Comparison of ENCODE assay signal across 22 cellular contexts in the genomic region with DNA sequence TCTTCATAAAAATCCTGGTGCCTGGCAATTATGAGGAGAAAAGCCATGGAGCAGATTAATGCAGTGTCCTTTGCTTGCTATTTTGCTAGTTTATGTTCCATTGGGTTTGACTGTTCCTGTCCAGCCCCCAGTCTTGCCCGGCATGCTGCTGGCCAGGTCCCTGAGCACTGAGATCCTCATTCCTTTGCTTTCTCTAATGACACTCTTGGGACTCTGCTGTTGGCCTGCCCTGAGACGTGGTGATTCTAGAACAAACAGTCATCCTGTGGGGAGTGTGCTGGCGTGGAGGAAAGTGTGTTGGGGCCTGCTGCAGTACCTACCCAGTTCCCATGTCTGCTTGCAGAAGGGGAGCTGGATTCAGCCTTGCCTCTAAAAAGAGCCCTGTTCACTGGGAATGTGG. TPM values are rescaled to one million over a fixed set of nuclear protein-coding genes. Genes with fewer than 3 reads are reported as not detected.
"Had no signal": no experiment of that assay in that cellular context is flagged by ENCODE, and none has a peak within 500 bp of the region (broad histone marks: within the 10 kb centered on the region; RNA-seq: fewer than 3 reads in every experiment).

No MANE protein-coding gene starts in this region.

- H3K36me3 ChIP-seq: adrenal gland, ascending aorta, breast epithelium, upper lobe of left lung had no signal

- ATAC-seq: activated naive CD4-positive, alpha-beta T cell treated with anti-CD3 and anti-CD28 coated beads, Interleukin-2, amount 50 U/mL, for 72 hours; activated T-helper 17 cell treated with anti-CD3 and anti-CD28 coated beads, Interleukin-2, amount 50 U/mL, for 72 hours; T-cell had no signal

- H3K4me1 ChIP-seq: adrenal gland, ascending aorta, breast epithelium, upper lobe of left lung had no signal

- DNase-seq: activated CD8-positive, alpha-beta memory T cell treated with anti-CD3 and anti-CD28 coated beads, Interleukin-2, amount 50 U/mL, for 4 hours; activated T-cell treated with anti-CD3 and anti-CD28 coated beads, Interleukin-2, amount 50 U/mL, for 24 hours; adrenal gland; effector CD4-positive, alpha-beta T cell; erythroblast; foreskin melanocyte; hippocampal formation; nephron progenitor cell; retina; stimulated activated CD4-positive, alpha-beta T cell treated with anti-CD3 and anti-CD28 coated beads, Interleukin-4, amount 100 ng/mL, for 24 hours; stimulated activated naive CD4-positive, alpha-beta T cell treated with Interleukin-2 at 50 U/mL for 16 hours; T-cell; upper lobe of left lung had no signal

- H3K27me3 ChIP-seq: ascending aorta, upper lobe of left lung had no signal

- H3K4me3 ChIP-seq: adrenal gland, ascending aorta, breast epithelium, upper lobe of left lung had no signal

- H3K27ac ChIP-seq: adrenal gland, ascending aorta, breast epithelium, upper lobe of left lung had no signal

- H3K9me3 ChIP-seq: adrenal gland, ascending aorta, breast epithelium, upper lobe of left lung had no signal

RNA-seq across cellular contexts. Expression of gene MLN, which starts 4.1 kb away (rescaled TPM):
- total RNA-seq: activated naive CD4-positive, alpha-beta T cell treated with anti-CD3 and anti-CD28 coated beads, Interleukin-2, amount 50 U/mL, for 72 hours; activated T-helper 17 cell treated with anti-CD3 and anti-CD28 coated beads, Interleukin-2, amount 50 U/mL, for 72 hours; adrenal gland; ascending aorta; breast epithelium; liver; mononuclear cell; myocyte; omental fat pad; progenitor cell of endocrine pancreas; T-cell; upper lobe of left lung had no signal

RNA-seq across cellular contexts. Expression of gene IP6K3, which starts 53.0 kb away (rescaled TPM):
- total RNA-seq: activated naive CD4-positive, alpha-beta T cell treated with anti-CD3 and anti-CD28 coated beads, Interleukin-2, amount 50 U/mL, for 72 hours; activated T-helper 17 cell treated with anti-CD3 and anti-CD28 coated beads, Interleukin-2, amount 50 U/mL, for 72 hours; ascending aorta; mononuclear cell; T-cell had no signal
